8 cellular contexts compared by ENCODE assay signal in genomic region chr12:53174881-53175491, GRCh38. TPM values are rescaled to one million over a fixed set of nuclear protein-coding genes. Genes with fewer than 3 reads are reported as not detected.
DNase-seq lines count a peak whose midpoint lies in the region; TF ChIP-seq lines count a peak whose summit lies in the region.

No MANE protein-coding gene starts in this region.

- no peaks in the 10 kb centered on the region for H3K36me3 ChIP-seq in endodermal cell (ENCODE audit: control insufficient read depth, insufficient read depth, low read length)

- peak; percentile 71 for DNase-seq in SIG-M5 treated with dmso at 0.1 percent for 504 hours (lab: John Stamatoyannopoulos, UW; ENCODE audit: unreplicated experiment)
- DNase-seq in SIG-M5 (lab: John Stamatoyannopoulos, UW): no peak
- peak; percentile 95 for DNase-seq in NCI-H345 treated with DMSO at 0.1 percent for 48 hours (lab: John Stamatoyannopoulos, UW; ENCODE audit: unreplicated experiment)
- peak; percentile 95 for DNase-seq in endodermal cell
- peak; percentile 68 for DNase-seq in renal cortical epithelial cell (ENCODE audit: low read depth)
- DNase-seq in hepatic stellate cell (ENCODE audit: low spot score): no peak
- no peak for DNase-seq in cardiac septum (ENCODE audit: low spot score)
- DNase-seq in globus pallidus (ENCODE audit: low spot score): no peak

- H3K27ac ChIP-seq in endodermal cell (ENCODE audit: low read depth, low read length): peak overlapping the region; percentile 19

- H3K27me3 Mint-ChIP-seq in endodermal cell (ENCODE audit: insufficient read depth): peaks cover 55% of the 10 kb centered on the region

- peaks cover 4% of the 10 kb centered on the region for H3K4me1 ChIP-seq in endodermal cell (ENCODE audit: control insufficient read depth, insufficient read depth, low read length)

- peak; percentile 74 for TF ChIP-seq CTCF in endodermal cell (conservative IDR thresholded peaks at IDR 0.05)

- peak overlapping the region; percentile 33 for H3K4me3 Mint-ChIP-seq in endodermal cell

- no peaks in the 10 kb centered on the region for H3K9me3 ChIP-seq in endodermal cell (ENCODE audit: control insufficient read depth, low read length)

- intact Hi-C loops in cardiac septum (cut with DNase I): no loop called here

- peaks cover 35% of the 10 kb centered on the region for H3K4me1 Mint-ChIP-seq in endodermal cell

- no peaks in the 10 kb centered on the region for H3K27me3 ChIP-seq in endodermal cell (ENCODE audit: control insufficient read depth, insufficient read depth, low read length, poor library complexity, severe bottlenecking)

- WGBS in endodermal cell (ENCODE audit: insufficient coverage in 1 of 2, insufficient read length in 1 of 2), 2 experiments: 15 to 25% methylated on average over 1 to 4 of the region's 4 CpGs

- H3K9me3 Mint-ChIP-seq in endodermal cell: no peaks in the 10 kb centered on the region

- no peak overlapping the region for H3K4me3 ChIP-seq in endodermal cell (ENCODE audit: low read length)

- H3K36me3 Mint-ChIP-seq in endodermal cell (ENCODE audit: low read depth): peaks cover 6% of the 10 kb centered on the region

- H3K9ac ChIP-seq in endodermal cell (ENCODE audit: extremely low read depth, low read length, poor library complexity, severe bottlenecking): no peak overlapping the region

- H3K27ac Mint-ChIP-seq in endodermal cell: peak overlapping the region; percentile 74

RNA-seq across cellular contexts. Expression of gene ZNF740, which starts 5.5 kb away (rescaled TPM):
- total RNA-seq in endodermal cell (10 to 100 TPM; 54.0 to 54.6 TPM), renal cortical epithelial cell (7.6 and 20.7 TPM in 2 replicates), cardiac septum (19.2 TPM)
- polyA plus RNA-seq in endodermal cell (2013, experiment 1 of 2): 31.5 TPM
- polyA plus RNA-seq in endodermal cell (2013, experiment 2 of 2): 26.9 TPM

RNA-seq across cellular contexts. Expression of gene CSAD, which starts 5.7 kb away (rescaled TPM):
- total RNA-seq in endodermal cell (10 to 100 TPM; 24.9 to 38.2 TPM), renal cortical epithelial cell (0.17 and 9.1 TPM in 2 replicates), cardiac septum (16.5 TPM)
- 20.2 TPM for polyA plus RNA-seq in endodermal cell (2013, experiment 1 of 2)
- 23.9 TPM for polyA plus RNA-seq in endodermal cell (2013, experiment 2 of 2)

RNA-seq across cellular contexts. Expression of gene ITGB7, which starts 32.1 kb away (rescaled TPM):
- 1 to 10 TPM; 1.4 TPM for total RNA-seq in endodermal cell
- 0.18 TPM for polyA plus RNA-seq in endodermal cell (2013, experiment 1 of 2)
- polyA plus RNA-seq in endodermal cell (2013, experiment 2 of 2): 0.46 TPM
- 2.8 and 3.1 TPM in 2 replicates for total RNA-seq in renal cortical epithelial cell
- total RNA-seq in cardiac septum: 1.4 TPM

RNA-seq across cellular contexts. Expression of gene RARG, which starts 57.0 kb away (rescaled TPM):
- total RNA-seq in endodermal cell (10 to 100 TPM; 19.5 to 26.8 TPM), renal cortical epithelial cell (5.2 and 14.6 TPM in 2 replicates), cardiac septum (21.2 TPM)
- polyA plus RNA-seq in endodermal cell (2013, experiment 1 of 2): 23.9 TPM
- 18.1 TPM for polyA plus RNA-seq in endodermal cell (2013, experiment 2 of 2)

Comparison
In these comparisons a context has a peak if more than half of its experiments do, and no peak if none do; other contexts are left out.
1. DNase-seq: peak in SIG-M5 treated with dmso at 0.1 percent for 504 hours (single experiment), NCI-H345 treated with DMSO at 0.1 percent for 48 hours (single experiment), endodermal cell (single experiment) and renal cortical epithelial cell (single experiment); none in SIG-M5 (single experiment), hepatic stellate cell (single experiment), cardiac septum (single experiment) and globus pallidus (single experiment).